1 cellular context compared by ENCODE assay signal in genomic region chr6:132964101-132964867, GRCh38.
TF ChIP-seq lines count a peak whose summit lies in the region.

No MANE protein-coding gene starts in this region.

TF ChIP-seq in K562, 482 proteins besides CTCF, POLR2A, EP300 and RAD21 (continued from another document):
- no peak for TF ChIP-seq NONO (IDR thresholded peaks at IDR 0.05; ENCODE audit: low read depth in 2 of 2, low read length in 1 of 2)
- TF ChIP-seq, protein P1, sequence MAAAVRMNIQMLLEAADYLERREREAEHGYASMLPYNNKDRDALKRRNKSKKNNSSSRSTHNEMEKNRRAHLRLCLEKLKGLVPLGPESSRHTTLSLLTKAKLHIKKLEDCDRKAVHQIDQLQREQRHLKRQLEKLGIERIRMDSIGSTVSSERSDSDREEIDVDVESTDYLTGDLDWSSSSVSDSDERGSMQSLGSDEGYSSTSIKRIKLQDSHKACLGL (CRISPR knock-in tag; IDR thresholded peaks at IDR 0.05; ENCODE audit: borderline replicate concordance, poor library complexity, severe bottlenecking) = no peak
- no peak for TF ChIP-seq ATF4 (CRISPR knock-in tag; IDR thresholded peaks at IDR 0.05)
- no peak for TF ChIP-seq ZBTB26 (CRISPR knock-in tag; IDR thresholded peaks at IDR 0.05)
- no peak for TF ChIP-seq TAF15 (IDR thresholded peaks at IDR 0.05; ENCODE audit: low read depth, low read length)
- no peak for TF ChIP-seq ZFP30 (CRISPR knock-in tag; IDR thresholded peaks at IDR 0.05; ENCODE audit: borderline replicate concordance)
- no peak for TF ChIP-seq POLR3G (IDR thresholded peaks at IDR 0.05; ENCODE audit: extremely low read depth, insufficient read length, insufficient replicate concordance)
- TF ChIP-seq ZBTB1 (CRISPR knock-in tag; IDR thresholded peaks at IDR 0.05; ENCODE audit: borderline replicate concordance, low read depth) = no peak
- TF ChIP-seq FOXJ3 (CRISPR knock-in tag; IDR thresholded peaks at IDR 0.05) = no peak
- no peak for TF ChIP-seq NELFE (IDR thresholded peaks at IDR 0.05; ENCODE audit: insufficient read depth, insufficient read length)
- no peak for TF ChIP-seq ZBED1 (IDR thresholded peaks at IDR 0.05)
- no peak for TF ChIP-seq ZNF507 (tag; conservative IDR thresholded peaks at IDR 0.05)
- TF ChIP-seq HDAC2 (IDR thresholded peaks at IDR 0.05) = no peak
- no peak for TF ChIP-seq ZNF239 (CRISPR knock-in tag; IDR thresholded peaks at IDR 0.05)
- no peak for TF ChIP-seq NR3C1 (CRISPR knock-in tag; IDR thresholded peaks at IDR 0.05)
- TF ChIP-seq, protein P2, sequence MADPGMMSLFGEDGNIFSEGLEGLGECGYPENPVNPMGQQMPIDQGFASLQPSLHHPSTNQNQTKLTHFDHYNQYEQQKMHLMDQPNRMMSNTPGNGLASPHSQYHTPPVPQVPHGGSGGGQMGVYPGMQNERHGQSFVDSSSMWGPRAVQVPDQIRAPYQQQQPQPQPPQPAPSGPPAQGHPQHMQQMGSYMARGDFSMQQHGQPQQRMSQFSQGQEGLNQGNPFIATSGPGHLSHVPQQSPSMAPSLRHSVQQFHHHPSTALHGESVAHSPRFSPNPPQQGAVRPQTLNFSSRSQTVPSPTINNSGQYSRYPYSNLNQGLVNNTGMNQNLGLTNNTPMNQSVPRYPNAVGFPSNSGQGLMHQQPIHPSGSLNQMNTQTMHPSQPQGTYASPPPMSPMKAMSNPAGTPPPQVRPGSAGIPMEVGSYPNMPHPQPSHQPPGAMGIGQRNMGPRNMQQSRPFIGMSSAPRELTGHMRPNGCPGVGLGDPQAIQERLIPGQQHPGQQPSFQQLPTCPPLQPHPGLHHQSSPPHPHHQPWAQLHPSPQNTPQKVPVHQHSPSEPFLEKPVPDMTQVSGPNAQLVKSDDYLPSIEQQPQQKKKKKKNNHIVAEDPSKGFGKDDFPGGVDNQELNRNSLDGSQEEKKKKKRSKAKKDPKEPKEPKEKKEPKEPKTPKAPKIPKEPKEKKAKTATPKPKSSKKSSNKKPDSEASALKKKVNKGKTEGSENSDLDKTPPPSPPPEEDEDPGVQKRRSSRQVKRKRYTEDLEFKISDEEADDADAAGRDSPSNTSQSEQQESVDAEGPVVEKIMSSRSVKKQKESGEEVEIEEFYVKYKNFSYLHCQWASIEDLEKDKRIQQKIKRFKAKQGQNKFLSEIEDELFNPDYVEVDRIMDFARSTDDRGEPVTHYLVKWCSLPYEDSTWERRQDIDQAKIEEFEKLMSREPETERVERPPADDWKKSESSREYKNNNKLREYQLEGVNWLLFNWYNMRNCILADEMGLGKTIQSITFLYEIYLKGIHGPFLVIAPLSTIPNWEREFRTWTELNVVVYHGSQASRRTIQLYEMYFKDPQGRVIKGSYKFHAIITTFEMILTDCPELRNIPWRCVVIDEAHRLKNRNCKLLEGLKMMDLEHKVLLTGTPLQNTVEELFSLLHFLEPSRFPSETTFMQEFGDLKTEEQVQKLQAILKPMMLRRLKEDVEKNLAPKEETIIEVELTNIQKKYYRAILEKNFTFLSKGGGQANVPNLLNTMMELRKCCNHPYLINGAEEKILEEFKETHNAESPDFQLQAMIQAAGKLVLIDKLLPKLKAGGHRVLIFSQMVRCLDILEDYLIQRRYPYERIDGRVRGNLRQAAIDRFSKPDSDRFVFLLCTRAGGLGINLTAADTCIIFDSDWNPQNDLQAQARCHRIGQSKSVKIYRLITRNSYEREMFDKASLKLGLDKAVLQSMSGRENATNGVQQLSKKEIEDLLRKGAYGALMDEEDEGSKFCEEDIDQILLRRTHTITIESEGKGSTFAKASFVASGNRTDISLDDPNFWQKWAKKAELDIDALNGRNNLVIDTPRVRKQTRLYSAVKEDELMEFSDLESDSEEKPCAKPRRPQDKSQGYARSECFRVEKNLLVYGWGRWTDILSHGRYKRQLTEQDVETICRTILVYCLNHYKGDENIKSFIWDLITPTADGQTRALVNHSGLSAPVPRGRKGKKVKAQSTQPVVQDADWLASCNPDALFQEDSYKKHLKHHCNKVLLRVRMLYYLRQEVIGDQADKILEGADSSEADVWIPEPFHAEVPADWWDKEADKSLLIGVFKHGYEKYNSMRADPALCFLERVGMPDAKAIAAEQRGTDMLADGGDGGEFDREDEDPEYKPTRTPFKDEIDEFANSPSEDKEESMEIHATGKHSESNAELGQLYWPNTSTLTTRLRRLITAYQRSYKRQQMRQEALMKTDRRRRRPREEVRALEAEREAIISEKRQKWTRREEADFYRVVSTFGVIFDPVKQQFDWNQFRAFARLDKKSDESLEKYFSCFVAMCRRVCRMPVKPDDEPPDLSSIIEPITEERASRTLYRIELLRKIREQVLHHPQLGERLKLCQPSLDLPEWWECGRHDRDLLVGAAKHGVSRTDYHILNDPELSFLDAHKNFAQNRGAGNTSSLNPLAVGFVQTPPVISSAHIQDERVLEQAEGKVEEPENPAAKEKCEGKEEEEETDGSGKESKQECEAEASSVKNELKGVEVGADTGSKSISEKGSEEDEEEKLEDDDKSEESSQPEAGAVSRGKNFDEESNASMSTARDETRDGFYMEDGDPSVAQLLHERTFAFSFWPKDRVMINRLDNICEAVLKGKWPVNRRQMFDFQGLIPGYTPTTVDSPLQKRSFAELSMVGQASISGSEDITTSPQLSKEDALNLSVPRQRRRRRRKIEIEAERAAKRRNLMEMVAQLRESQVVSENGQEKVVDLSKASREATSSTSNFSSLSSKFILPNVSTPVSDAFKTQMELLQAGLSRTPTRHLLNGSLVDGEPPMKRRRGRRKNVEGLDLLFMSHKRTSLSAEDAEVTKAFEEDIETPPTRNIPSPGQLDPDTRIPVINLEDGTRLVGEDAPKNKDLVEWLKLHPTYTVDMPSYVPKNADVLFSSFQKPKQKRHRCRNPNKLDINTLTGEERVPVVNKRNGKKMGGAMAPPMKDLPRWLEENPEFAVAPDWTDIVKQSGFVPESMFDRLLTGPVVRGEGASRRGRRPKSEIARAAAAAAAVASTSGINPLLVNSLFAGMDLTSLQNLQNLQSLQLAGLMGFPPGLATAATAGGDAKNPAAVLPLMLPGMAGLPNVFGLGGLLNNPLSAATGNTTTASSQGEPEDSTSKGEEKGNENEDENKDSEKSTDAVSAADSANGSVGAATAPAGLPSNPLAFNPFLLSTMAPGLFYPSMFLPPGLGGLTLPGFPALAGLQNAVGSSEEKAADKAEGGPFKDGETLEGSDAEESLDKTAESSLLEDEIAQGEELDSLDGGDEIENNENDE (IDR thresholded peaks at IDR 0.05; ENCODE audit: low read depth, low read length) = no peak
- no peak for TF ChIP-seq PCBP2 (IDR thresholded peaks at IDR 0.05; ENCODE audit: low read depth, low read length, poor library complexity, severe bottlenecking)
